8 cellular contexts compared by ENCODE assay signal in the genomic region with DNA sequence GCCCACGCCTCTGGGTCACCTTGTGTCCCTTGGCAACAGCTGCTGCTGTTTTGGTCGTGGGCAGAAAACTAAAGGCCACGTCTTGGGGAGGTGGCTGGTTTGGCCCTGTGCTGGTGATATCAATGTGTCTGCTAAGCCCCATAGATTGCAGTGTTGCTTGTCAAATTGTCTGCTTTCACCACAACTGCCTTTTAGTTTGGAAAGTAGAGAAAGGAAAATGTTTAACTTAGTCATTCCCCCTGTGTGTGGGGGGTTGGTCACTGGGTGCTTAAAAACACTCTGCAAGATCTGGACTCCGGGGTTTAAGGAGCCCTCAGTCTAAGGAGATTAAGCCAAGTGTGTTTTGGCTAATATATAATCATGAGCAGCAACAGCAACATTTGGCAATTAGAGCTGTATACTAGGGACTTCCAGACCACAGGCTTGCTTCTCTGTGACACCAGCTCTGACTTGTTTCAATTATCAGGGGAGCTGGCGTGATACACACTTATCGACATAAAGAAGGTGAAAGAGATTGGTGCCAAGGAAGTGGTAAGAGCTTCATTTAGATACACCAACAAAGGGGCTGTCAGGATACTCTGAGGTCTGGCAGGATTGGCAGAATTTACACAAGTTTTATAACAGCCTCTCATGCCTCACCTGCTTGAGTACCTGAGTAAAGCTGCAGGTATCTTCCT. TPM values are rescaled to one million over a fixed set of nuclear protein-coding genes. Genes with fewer than 3 reads are reported as not detected.
DNase-seq lines count a peak whose midpoint lies in the region; ATAC-seq, FAIRE-seq and TF ChIP-seq lines count a peak whose summit lies in the region.

No MANE protein-coding gene starts in this region.

- H3K27me3 ChIP-seq in right cardiac atrium (ENCODE audit: control insufficient read depth, insufficient read depth) = no peaks in the 10 kb centered on the region
- H3K27me3 ChIP-seq in subcutaneous abdominal adipose tissue (ENCODE audit: control insufficient read depth in 5 of 5, insufficient read depth in 4 of 5, low read length in 5 of 5) = no peaks in the 10 kb centered on the region

- no peak for FAIRE-seq in H54 (lab: Jason Lieb, UNC)

- H3K27me3 Mint-ChIP-seq in activated CD8-positive, alpha-beta T cell treated with anti-CD3 and anti-CD28 coated beads, Interleukin-2, amount 10 ng/mL, durations not matched to agents 7 days and 5 days (ENCODE audit: low read depth) = peaks cover 5% of the 10 kb centered on the region

- H3K4me1 ChIP-seq in right cardiac atrium (ENCODE audit: control insufficient read depth, insufficient read depth, low read length) = peaks cover 26% of the 10 kb centered on the region
- peaks cover 1 to 63% (median 46%) of the 10 kb centered on the region in 5 donors for H3K4me1 ChIP-seq in subcutaneous abdominal adipose tissue (ENCODE audit: control insufficient read depth in 5 of 5, insufficient read depth in 5 of 5, low read length in 5 of 5)

- no peaks in the 10 kb centered on the region for H3K9me3 Mint-ChIP-seq in activated CD8-positive, alpha-beta T cell treated with anti-CD3 and anti-CD28 coated beads, Interleukin-2, amount 10 ng/mL, durations not matched to agents 7 days and 5 days (ENCODE audit: insufficient read depth)

- no peak for TF ChIP-seq POLR2A in H54 (IDR thresholded peaks at IDR 0.05; ENCODE audit: low read depth, low read length)

- H3K9ac ChIP-seq in subcutaneous abdominal adipose tissue (ENCODE audit: low read length in 5 of 5) = peak overlapping the region in 3 of 5 donors; percentile 57 to 94 (median 89)

- no peak for ATAC-seq in activated CD8-positive, alpha-beta T cell treated with anti-CD3 and anti-CD28 coated beads, Interleukin-2, amount 10 ng/mL, durations not matched to agents 7 days and 5 days
- peak in 1 of 2 donors; percentile 1 for ATAC-seq in right cardiac atrium
- no peak for ATAC-seq in HG03135 (IDR thresholded peaks at IDR 0.05; ENCODE audit: unreplicated experiment)

- peak overlapping the region; percentile 74 for H3K27ac ChIP-seq in right cardiac atrium (ENCODE audit: low read length)
- H3K27ac ChIP-seq in subcutaneous abdominal adipose tissue (ENCODE audit: low read depth, low read length) = peak overlapping the region; percentile 89

- H3K9me3 ChIP-seq in right cardiac atrium (ENCODE audit: control insufficient read depth, low read length) (no peaks in the 10 kb centered on the region), subcutaneous abdominal adipose tissue (ENCODE audit: control insufficient read depth in 5 of 5, low read length in 5 of 5) (no peaks in the 10 kb centered on the region)

- peak overlapping the region; percentile 95 for H3K4me3 Mint-ChIP-seq in activated CD8-positive, alpha-beta T cell treated with anti-CD3 and anti-CD28 coated beads, Interleukin-2, amount 10 ng/mL, durations not matched to agents 7 days and 5 days

- H3K4me3 ChIP-seq in right cardiac atrium (ENCODE audit: low read length) = peak overlapping the region; percentile 85
- peak overlapping the region; percentile 8 to 96 (median 93) for H3K4me3 ChIP-seq in subcutaneous abdominal adipose tissue (ENCODE audit: low read depth in 1 of 5, low read length in 5 of 5)

- 39% methylated on average over 6 of the region's 6 CpGs for WGBS in right cardiac atrium

- H3K36me3 ChIP-seq in subcutaneous abdominal adipose tissue (ENCODE audit: control insufficient read depth in 5 of 5, insufficient read depth in 5 of 5, low read length in 5 of 5) = peaks cover 0 to 9% (median 3%) of the 10 kb centered on the region in 5 donors

- intact Hi-C loops in right cardiac atrium (cut with DNase I) = loop anchor here in 3 of 4 donors (5.0 to 10.0 kb wide), 5 partner anchors 56 to 183 kb away; a partner anchor contains a TSS

- peak; percentile 31 for DNase-seq in activated CD4-positive, alpha-beta T cell treated with anti-CD3 and anti-CD28 coated beads for 48 hours
- no peak for DNase-seq in activated CD4-positive, alpha-beta T cell treated with anti-CD3 and anti-CD28 coated beads, Interleukin-2, amount 50 U/mL, for 1 hour
- no peak for DNase-seq in activated CD8-positive, alpha-beta T cell treated with anti-CD3 and anti-CD28 coated beads, Interleukin-2, amount 10 ng/mL, durations not matched to agents 7 days and 5 days
- DNase-seq in right cardiac atrium = peak in 1 of 3 donors; percentile 55
- no peak for DNase-seq in H54 (ENCODE audit: insufficient read length, low spot score)
- DNase-seq in NCI-H2171 (lab: John Stamatoyannopoulos, UW) = no peak

- POLR2A ChIA-PET in activated CD8-positive, alpha-beta T cell treated with anti-CD3 and anti-CD28 coated beads, Interleukin-2, amount 10 ng/mL, durations not matched to agents 7 days and 5 days (lab: Charles Lee) = interaction anchor here (0.7 to 9.8 kb wide), 5 partner anchors 14 to 1104 kb away, joined by 3 to 124 read pairs (median 7); no protein-coding TSS in a partner anchor

- CTCF ChIA-PET in activated CD8-positive, alpha-beta T cell treated with anti-CD3 and anti-CD28 coated beads, Interleukin-2, amount 10 ng/mL, durations not matched to agents 7 days and 5 days (lab: Charles Lee) = interaction anchor here (0.6 to 3.0 kb wide), 4 partner anchors 12 to 298 kb away, joined by 6 to 33 read pairs (median 8); no protein-coding TSS in a partner anchor

- H3K27ac Mint-ChIP-seq in activated CD8-positive, alpha-beta T cell treated with anti-CD3 and anti-CD28 coated beads, Interleukin-2, amount 10 ng/mL, durations not matched to agents 7 days and 5 days = peak overlapping the region; percentile 65

- H3K36me3 Mint-ChIP-seq in activated CD8-positive, alpha-beta T cell treated with anti-CD3 and anti-CD28 coated beads, Interleukin-2, amount 10 ng/mL, durations not matched to agents 7 days and 5 days (ENCODE audit: low read depth) = peaks cover 42% of the 10 kb centered on the region

- peaks cover 72% of the 10 kb centered on the region for H3K4me1 Mint-ChIP-seq in activated CD8-positive, alpha-beta T cell treated with anti-CD3 and anti-CD28 coated beads, Interleukin-2, amount 10 ng/mL, durations not matched to agents 7 days and 5 days (ENCODE audit: low read depth)

RNA-seq across cellular contexts. Expression of a gene that starts 3.5 kb away (rescaled TPM):
- 10 to 100 TPM; 26.8 to 27.1 TPM for total RNA-seq in activated CD8-positive, alpha-beta T cell treated with anti-CD3 and anti-CD28 coated beads, Interleukin-2, amount 10 ng/mL, durations not matched to agents 7 days and 5 days
- total RNA-seq in right cardiac atrium = 10 to 100 TPM; 29.2 to 40.5 (median 30.5) TPM
- polyA plus RNA-seq in right cardiac atrium = 9.9 TPM
